ENCODE assay signal across 19 cellular contexts in genomic region chr6:65501045-65501444, GRCh38.
A peak's percentile ranks its signal among the peaks of the same experiment; 100 is the strongest.
DNase-seq lines count a peak whose midpoint lies in the region; ATAC-seq lines count a peak whose summit lies in the region.
"Had no signal": no experiment of that assay in that cellular context is flagged by ENCODE, and none has a peak within 500 bp of the region (broad histone marks: within the 10 kb centered on the region; RNA-seq: fewer than 3 reads in every experiment).

No MANE protein-coding gene starts in this region.

- DNase-seq in stimulated activated CD4-positive, alpha-beta T cell treated with anti-CD3 and anti-CD28 coated beads, Interleukin-4, amount 100 ng/mL, for 4 hours = no peak
- DNase-seq in GOT3 (lab: John Stamatoyannopoulos, UW) = no peak
- DNase-seq in NCI-H345 (lab: John Stamatoyannopoulos, UW) = no peak
- DNase-seq: ACHN; C1 segment of cervical spinal cord; CD8-positive, alpha-beta T cell; IMR-90; NCI-H1092 treated with DMSO at 0.1 percent for 48 hours; NCI-H146; NCI-H2029; NCI-H526; Peyer's patch; T-cell had no signal

- ATAC-seq in GM18508 (IDR thresholded peaks at IDR 0.05; ENCODE audit: insufficient read depth, unreplicated experiment) = peak; percentile 73
- ATAC-seq in GM19468 (IDR thresholded peaks at IDR 0.05; ENCODE audit: extremely low read depth, unreplicated experiment) = peak; percentile 32
- ATAC-seq in HG03159 (IDR thresholded peaks at IDR 0.05; ENCODE audit: unreplicated experiment) = peak; percentile 61
- peak; percentile 44 for ATAC-seq in HG03565 (IDR thresholded peaks at IDR 0.05; ENCODE audit: unreplicated experiment)
- no peak for ATAC-seq in HG03342 (IDR thresholded peaks at IDR 0.05; ENCODE audit: unreplicated experiment)
- ATAC-seq: CD8-positive, alpha-beta T cell; SK-N-SH treated with all-trans-retinoic acid at 6 μM for 48 hours; T-cell had no signal
